Comparison of ENCODE assay signal across 16 cellular contexts in the genomic region with DNA sequence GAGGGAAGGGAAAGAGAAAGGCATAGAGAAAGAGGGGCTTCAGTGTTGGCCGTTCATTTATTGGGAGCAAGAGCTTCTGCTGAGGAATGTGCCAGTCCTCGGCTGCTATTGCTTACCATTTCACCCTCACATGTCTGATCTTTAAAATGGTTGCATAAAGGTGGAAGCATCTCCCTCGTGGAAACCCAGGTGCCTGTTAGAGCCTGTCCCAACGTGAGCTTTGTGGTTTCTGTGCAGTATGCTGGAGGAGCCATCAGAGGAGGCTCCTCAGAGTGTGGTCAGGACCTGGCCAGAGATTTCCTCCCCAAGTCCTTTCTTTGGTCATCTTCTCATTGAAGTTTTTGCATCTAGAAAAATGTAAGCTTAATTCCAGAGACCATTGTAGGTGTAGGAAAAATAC. TPM values are rescaled to one million over a fixed set of nuclear protein-coding genes. Genes with fewer than 3 reads are reported as not detected.
A peak's percentile ranks its signal among the peaks of the same experiment; 100 is the strongest.
DNase-seq lines count a peak whose midpoint lies in the region; ATAC-seq and TF ChIP-seq lines count a peak whose summit lies in the region.
"Had no signal": no experiment of that assay in that cellular context is flagged by ENCODE, and none has a peak within 500 bp of the region (broad histone marks: within the 10 kb centered on the region; RNA-seq: fewer than 3 reads in every experiment).

No MANE protein-coding gene starts in this region.

- H3K36me3 ChIP-seq in CD4-positive, CD25-positive, alpha-beta regulatory T cell (ENCODE audit: control insufficient read depth, insufficient read depth, low read length): peaks cover 99% of the 10 kb centered on the region
- H3K36me3 ChIP-seq in CD8-positive, alpha-beta memory T cell (ENCODE audit: insufficient read depth, low read length): peaks cover 91% of the 10 kb centered on the region

- H3K4me1 ChIP-seq in CD4-positive, CD25-positive, alpha-beta regulatory T cell (ENCODE audit: control insufficient read depth, insufficient read depth, low read length, poor library complexity, severe bottlenecking): no peaks in the 10 kb centered on the region
- H3K4me1 ChIP-seq in CD8-positive, alpha-beta memory T cell (ENCODE audit: insufficient read depth, low read length): peaks cover 6% of the 10 kb centered on the region
- peaks cover 10% of the 10 kb centered on the region for H3K4me1 ChIP-seq in foreskin keratinocyte

- no peak overlapping the region for H3K4me3 ChIP-seq in CD4-positive, CD25-positive, alpha-beta regulatory T cell (ENCODE audit: low read depth, low read length)
- no peak overlapping the region for H3K4me3 ChIP-seq in CD8-positive, alpha-beta memory T cell (ENCODE audit: low read length)

- H3K27me3 Mint-ChIP-seq in activated CD8-positive, alpha-beta memory T cell treated with anti-CD3 and anti-CD28 coated beads, Interleukin-2, amount 10 ng/mL, durations not matched to agents 7 days and 5 days: no peaks in the 10 kb centered on the region
- no peaks in the 10 kb centered on the region for H3K27me3 Mint-ChIP-seq in CD4-positive, CD25-positive, alpha-beta regulatory T cell
- H3K27me3 Mint-ChIP-seq in CD8-positive, alpha-beta memory T cell: no peaks in the 10 kb centered on the region

- H3K36me3 Mint-ChIP-seq in activated CD8-positive, alpha-beta memory T cell treated with anti-CD3 and anti-CD28 coated beads, Interleukin-2, amount 10 ng/mL, durations not matched to agents 7 days and 5 days: peaks cover 59% of the 10 kb centered on the region
- peaks cover 70% of the 10 kb centered on the region for H3K36me3 Mint-ChIP-seq in CD4-positive, CD25-positive, alpha-beta regulatory T cell
- peaks cover 19 to 98% (median 41%) of the 10 kb centered on the region in 3 donors for H3K36me3 Mint-ChIP-seq in CD8-positive, alpha-beta memory T cell

- H3K4me3 Mint-ChIP-seq in activated CD8-positive, alpha-beta memory T cell treated with anti-CD3 and anti-CD28 coated beads, Interleukin-2, amount 10 ng/mL, durations not matched to agents 7 days and 5 days: no peak overlapping the region
- no peak overlapping the region for H3K4me3 Mint-ChIP-seq in CD4-positive, CD25-positive, alpha-beta regulatory T cell
- H3K4me3 Mint-ChIP-seq in CD8-positive, alpha-beta memory T cell: no peak overlapping the region
- H3K4me3 Mint-ChIP-seq: CD14-positive monocyte, HFFc6 had no signal

- no peaks in the 10 kb centered on the region for H3K27me3 ChIP-seq in CD4-positive, CD25-positive, alpha-beta regulatory T cell (ENCODE audit: control insufficient read depth, insufficient read depth, low read length)
- H3K27me3 ChIP-seq in CD8-positive, alpha-beta memory T cell (ENCODE audit: insufficient read depth, low read length, poor library complexity, severe bottlenecking): no peaks in the 10 kb centered on the region
- H3K27me3 ChIP-seq in foreskin keratinocyte: no peaks in the 10 kb centered on the region

- POLR2A ChIA-PET in CD8-positive, alpha-beta memory T cell (lab: Charles Lee): interaction anchor here (0.7 kb wide), 1 partner anchor 24 kb away, joined by 3 read pairs; no protein-coding TSS in a partner anchor

- H3K9me3 Mint-ChIP-seq in activated CD8-positive, alpha-beta memory T cell treated with anti-CD3 and anti-CD28 coated beads, Interleukin-2, amount 10 ng/mL, durations not matched to agents 7 days and 5 days (ENCODE audit: low read depth): no peaks in the 10 kb centered on the region
- no peaks in the 10 kb centered on the region for H3K9me3 Mint-ChIP-seq in CD4-positive, CD25-positive, alpha-beta regulatory T cell
- H3K9me3 Mint-ChIP-seq in CD8-positive, alpha-beta memory T cell: no peaks in the 10 kb centered on the region
- H3K9me3 Mint-ChIP-seq: CD14-positive monocyte, HFFc6 had no signal

- DNase-seq in activated CD8-positive, alpha-beta memory T cell treated with anti-CD3 and anti-CD28 coated beads, Interleukin-2, amount 10 ng/mL, durations not matched to agents 7 days and 5 days: no peak
- DNase-seq in activated CD8-positive, alpha-beta memory T cell treated with anti-CD3 and anti-CD28 coated beads, Interleukin-2, amount 50 U/mL, for 4 hours: no peak
- DNase-seq in CD4-positive, CD25-positive, alpha-beta regulatory T cell: no peak
- no peak for DNase-seq in CD8-positive, alpha-beta memory T cell
- DNase-seq in foreskin keratinocyte (peak; percentile 56 to 75), AG08395 (ENCODE audit: low spot score) (no peak), NCI-H2171 (lab: John Stamatoyannopoulos, UW) (no peak)
- DNase-seq: DMS79; HFFc6; KBM-7; NCI-H1417 treated with DMSO at 0.1 percent for 48 hours; NCI-H1930; NCI-H446; NCI-H69; NK-92 treated with Interleukin-12 subunit alpha and Interleukin-12 subunit beta, amount 100 ng/mL, for 24 hours had no signal

- H3K4me1 Mint-ChIP-seq in activated CD8-positive, alpha-beta memory T cell treated with anti-CD3 and anti-CD28 coated beads, Interleukin-2, amount 10 ng/mL, durations not matched to agents 7 days and 5 days: peaks cover 29% of the 10 kb centered on the region
- H3K4me1 Mint-ChIP-seq in CD4-positive, CD25-positive, alpha-beta regulatory T cell: peaks cover 29 to 44% (median 33%) of the 10 kb centered on the region in 4 donors
- H3K4me1 Mint-ChIP-seq in CD8-positive, alpha-beta memory T cell: peaks cover 31 to 71% (median 58%) of the 10 kb centered on the region in 3 donors

- TF ChIP-seq CTCF in foreskin keratinocyte (conservative IDR thresholded peaks at IDR 0.05): no peak

- ATAC-seq in activated CD8-positive, alpha-beta memory T cell treated with anti-CD3 and anti-CD28 coated beads, Interleukin-2, amount 10 ng/mL, durations not matched to agents 7 days and 5 days: no peak
- no peak for ATAC-seq in CD4-positive, CD25-positive, alpha-beta regulatory T cell (ENCODE audit: low read depth in 2 of 2)
- peak; percentile 61 for ATAC-seq in foreskin keratinocyte

- H3K9me3 ChIP-seq in CD4-positive, CD25-positive, alpha-beta regulatory T cell (ENCODE audit: control insufficient read depth in 2 of 2, low read length in 2 of 2): no peaks in the 10 kb centered on the region
- no peaks in the 10 kb centered on the region for H3K9me3 ChIP-seq in CD8-positive, alpha-beta memory T cell (ENCODE audit: low read length)

- peak overlapping the region; percentile 39 for H3K27ac Mint-ChIP-seq in activated CD8-positive, alpha-beta memory T cell treated with anti-CD3 and anti-CD28 coated beads, Interleukin-2, amount 10 ng/mL, durations not matched to agents 7 days and 5 days
- peak overlapping the region; percentile 28 to 77 (median 70) for H3K27ac Mint-ChIP-seq in CD4-positive, CD25-positive, alpha-beta regulatory T cell
- peak overlapping the region; percentile 0 to 66 (median 40) for H3K27ac Mint-ChIP-seq in CD8-positive, alpha-beta memory T cell
- H3K27ac Mint-ChIP-seq: CD14-positive monocyte, HFFc6 had no signal

- no peak overlapping the region for H3K27ac ChIP-seq in CD4-positive, CD25-positive, alpha-beta regulatory T cell (ENCODE audit: insufficient read depth, low read length, poor library complexity, severe bottlenecking)
- H3K27ac ChIP-seq in CD8-positive, alpha-beta memory T cell (ENCODE audit: low read depth, low read length): no peak overlapping the region
- no peak overlapping the region for H3K27ac ChIP-seq in foreskin keratinocyte

- CTCF ChIA-PET in activated CD8-positive, alpha-beta memory T cell treated with anti-CD3 and anti-CD28 coated beads, Interleukin-2, amount 10 ng/mL, durations not matched to agents 7 days and 5 days (lab: Charles Lee): interaction anchor here (2.4 kb wide), 1 partner anchor 20 kb away, joined by 6 read pairs; no protein-coding TSS in a partner anchor
- CTCF ChIA-PET in CD8-positive, alpha-beta memory T cell (lab: Charles Lee): interaction anchor here (8.2 to 10.3 kb wide), 2 partner anchors 12 to 23 kb away, joined by 124 to 142 read pairs; no protein-coding TSS in a partner anchor

RNA-seq across cellular contexts. Expression of a gene that starts 34.4 kb away (rescaled TPM):
- total RNA-seq in activated CD8-positive, alpha-beta memory T cell treated with anti-CD3 and anti-CD28 coated beads, Interleukin-2, amount 10 ng/mL, durations not matched to agents 7 days and 5 days: 10 to 100 TPM; 68.0 to 94.9 TPM
- total RNA-seq in CD4-positive, CD25-positive, alpha-beta regulatory T cell: 86.7 TPM
- polyA plus RNA-seq in CD4-positive, CD25-positive, alpha-beta regulatory T cell: 100 to 1,000 TPM; 119 to 139 (median 124) TPM
- 100 to 1,000 TPM; 134 to 136 TPM for total RNA-seq in CD8-positive, alpha-beta memory T cell
- 117 TPM for polyA plus RNA-seq in CD8-positive, alpha-beta memory T cell
- 119 and 139 TPM in 2 replicates for total RNA-seq in foreskin keratinocyte
- polyA plus RNA-seq in foreskin keratinocyte: 104 and 132 TPM in 2 replicates

Comparison
In these comparisons a context has a peak if more than half of its experiments do, and no peak if none do; other contexts are left out.
1. DNase-seq: peak in foreskin keratinocyte (2 of 2); none in activated CD8-positive, alpha-beta memory T cell treated with anti-CD3 and anti-CD28 coated beads, Interleukin-2, amount 10 ng/mL, durations not matched to agents 7 days and 5 days (single experiment), activated CD8-positive, alpha-beta memory T cell treated with anti-CD3 and anti-CD28 coated beads, Interleukin-2, amount 50 U/mL, for 4 hours (single experiment), CD4-positive, CD25-positive, alpha-beta regulatory T cell (0 of 3), CD8-positive, alpha-beta memory T cell (0 of 5), AG08395 (single experiment) and NCI-H2171 (single experiment).
2. Peak in every context shown above with its lines, with median percentiles within 50 percentile points of each other: H3K27ac Mint-ChIP-seq.